In the genomic region with DNA sequence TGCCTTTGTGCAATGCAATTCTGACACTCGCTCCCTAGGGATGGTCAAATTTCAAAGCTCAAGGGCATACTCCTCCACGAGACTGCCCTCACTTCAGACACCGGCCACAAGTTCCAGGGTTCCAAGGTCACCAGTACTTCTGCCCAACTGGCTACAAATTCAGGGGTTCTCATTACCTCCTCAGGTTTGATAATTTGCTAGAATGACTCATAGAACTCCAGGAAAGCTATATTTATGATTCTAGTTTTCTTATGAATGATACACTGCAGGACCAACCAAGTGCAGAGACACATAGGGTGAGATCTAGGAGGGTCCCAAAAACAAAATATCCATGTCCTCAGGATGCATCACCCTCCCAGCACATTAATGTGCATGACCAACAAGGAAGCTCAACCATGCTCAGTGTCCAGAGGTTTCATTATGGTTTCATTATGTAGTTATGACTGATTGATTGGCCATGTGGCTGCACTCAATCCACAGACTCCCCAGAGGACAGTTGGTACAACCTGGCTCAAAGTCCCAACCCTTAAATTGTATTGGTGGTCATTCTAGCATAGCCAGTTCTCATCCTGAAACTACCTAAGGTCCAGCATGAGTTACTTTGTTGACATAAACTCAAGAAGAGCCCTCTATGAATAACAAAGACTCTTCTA, we compare ENCODE assay signal across 15 cellular contexts.
A peak's percentile ranks its signal among the peaks of the same experiment; 100 is the strongest.
DNase-seq lines count a peak whose midpoint lies in the region; ATAC-seq and TF ChIP-seq lines count a peak whose summit lies in the region.
"Had no signal": no experiment of that assay in that cellular context is flagged by ENCODE, and none has a peak within 500 bp of the region (broad histone marks: within the 10 kb centered on the region; RNA-seq: fewer than 3 reads in every experiment).

No MANE protein-coding gene starts in this region.

- DNase-seq in NCI-H345 (lab: John Stamatoyannopoulos, UW): no peak
- DNase-seq in BE2C: no peak
- DNase-seq in activated T-cell treated with anti-CD3 and anti-CD28 coated beads, Interleukin-2, amount 50 U/mL, for 48 hours: no peak
- DNase-seq in NOMO-1 treated with DMSO at 0.1 percent for 48 hours (lab: John Stamatoyannopoulos, UW; ENCODE audit: unreplicated experiment): no peak
- DNase-seq: activated naive CD4-positive, alpha-beta T cell treated with anti-CD3 and anti-CD28 coated beads, Interleukin-2, amount 10 ng/mL, durations not matched to agents 7 days and 5 days; brain microvascular endothelial cell; KBM-7; left lung; NCI-H2227 treated with DMSO at 0.1 percent for 48 hours; SK-N-SH had no signal

- no peaks in the 10 kb centered on the region for H3K36me3 ChIP-seq in BE2C
- H3K36me3 ChIP-seq: brain microvascular endothelial cell, left lung, suprapubic skin had no signal

- no peak overlapping the region for H3K4me3 ChIP-seq in BE2C (ENCODE audit: low read depth, low read length)
- H3K4me3 ChIP-seq: left lung, suprapubic skin had no signal

- no peaks in the 10 kb centered on the region for H3K4me1 ChIP-seq in BE2C
- H3K4me1 ChIP-seq: left lung, suprapubic skin had no signal

- TF ChIP-seq CTCF in BE2C (IDR thresholded peaks at IDR 0.05; ENCODE audit: low read depth, low read length): no peak

- no peaks in the 10 kb centered on the region for H3K9me3 ChIP-seq in BE2C
- H3K9me3 ChIP-seq: SK-N-SH, suprapubic skin had no signal

- ATAC-seq in GM18861 (IDR thresholded peaks at IDR 0.05; ENCODE audit: unreplicated experiment): peak; percentile 82
- ATAC-seq in GM21447 (IDR thresholded peaks at IDR 0.05; ENCODE audit: unreplicated experiment): peak; percentile 72
- peak; percentile 49 for ATAC-seq in HG03039 (IDR thresholded peaks at IDR 0.05; ENCODE audit: unreplicated experiment)
- peak; percentile 50 for ATAC-seq in HG03521 (IDR thresholded peaks at IDR 0.05; ENCODE audit: unreplicated experiment)
- ATAC-seq: left lung had no signal

- H3K27me3 ChIP-seq in BE2C: no peaks in the 10 kb centered on the region
- H3K27me3 ChIP-seq: brain microvascular endothelial cell, left lung, suprapubic skin had no signal
